Comparison of ENCODE assay signal across 7 cellular contexts in the genomic region with DNA sequence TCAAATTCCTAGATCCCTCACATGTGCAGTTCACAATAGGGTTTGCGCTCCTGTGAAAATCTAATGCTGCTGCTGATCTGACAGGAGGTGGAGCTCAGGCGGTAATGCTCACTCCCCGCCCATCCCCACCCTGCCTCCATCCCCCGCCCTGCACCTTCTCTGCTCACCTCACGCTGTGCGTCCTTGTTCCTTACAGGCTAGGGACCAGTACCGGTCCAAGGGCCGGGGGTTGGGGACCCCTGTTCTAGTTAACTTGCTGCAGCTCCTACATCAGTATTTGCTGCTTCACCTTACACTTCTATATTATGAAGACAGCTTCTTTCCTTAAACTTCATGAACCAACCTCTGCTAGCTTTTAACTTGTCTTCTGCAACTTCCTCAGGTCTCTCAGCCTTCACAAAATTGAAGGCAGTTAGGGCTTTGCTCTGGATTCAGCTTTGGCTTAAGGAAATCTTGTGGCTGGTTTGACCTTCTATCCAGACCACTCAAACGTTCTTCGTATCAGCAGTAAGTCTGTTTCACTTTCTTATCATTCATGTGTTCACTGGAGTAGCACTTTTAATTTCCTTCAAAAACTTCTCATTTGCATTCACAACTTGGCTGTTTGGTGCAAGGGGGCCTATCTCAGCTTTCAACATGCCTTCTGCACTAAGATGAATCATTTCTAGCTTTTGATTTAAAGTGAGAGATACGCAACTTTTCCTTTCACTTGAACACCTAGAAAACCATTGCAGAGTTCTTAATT.
DNase-seq lines count a peak whose midpoint lies in the region; ATAC-seq and TF ChIP-seq lines count a peak whose summit lies in the region.

No MANE protein-coding gene starts in this region.

- no peak for TF ChIP-seq CTCF in astrocyte of the cerebellum (IDR thresholded peaks at IDR 0.05; ENCODE audit: low read depth, low read length, missing control alignments)

- peak; percentile 45 for ATAC-seq in GM18870 (IDR thresholded peaks at IDR 0.05; ENCODE audit: unreplicated experiment)
- ATAC-seq in HG03103 (IDR thresholded peaks at IDR 0.05; ENCODE audit: low read depth, unreplicated experiment): peak; percentile 47
- ATAC-seq in HG02571 (IDR thresholded peaks at IDR 0.05; ENCODE audit: unreplicated experiment): no peak

- in situ Hi-C loops in astrocyte of the cerebellum (cut with HindIII; ENCODE audit: low sequenced_read_pairs): no loop called here

- peak overlapping the region; percentile 7 for H3K4me3 ChIP-seq in astrocyte of the cerebellum (ENCODE audit: low read depth, low read length)

- peak; percentile 17 to 75 (median 48) for DNase-seq in T-helper 1 cell
- DNase-seq in astrocyte of the cerebellum (ENCODE audit: low read depth): no peak
- DNase-seq in iris pigment epithelial cell (ENCODE audit: low read depth): peak; percentile 10
- DNase-seq in stimulated activated CD4-positive, alpha-beta T cell treated with anti-CD3 and anti-CD28 coated beads, Interleukin-15, amount 100 ng/mL, for 24 hours: peak; percentile 71
